In the genomic region with DNA sequence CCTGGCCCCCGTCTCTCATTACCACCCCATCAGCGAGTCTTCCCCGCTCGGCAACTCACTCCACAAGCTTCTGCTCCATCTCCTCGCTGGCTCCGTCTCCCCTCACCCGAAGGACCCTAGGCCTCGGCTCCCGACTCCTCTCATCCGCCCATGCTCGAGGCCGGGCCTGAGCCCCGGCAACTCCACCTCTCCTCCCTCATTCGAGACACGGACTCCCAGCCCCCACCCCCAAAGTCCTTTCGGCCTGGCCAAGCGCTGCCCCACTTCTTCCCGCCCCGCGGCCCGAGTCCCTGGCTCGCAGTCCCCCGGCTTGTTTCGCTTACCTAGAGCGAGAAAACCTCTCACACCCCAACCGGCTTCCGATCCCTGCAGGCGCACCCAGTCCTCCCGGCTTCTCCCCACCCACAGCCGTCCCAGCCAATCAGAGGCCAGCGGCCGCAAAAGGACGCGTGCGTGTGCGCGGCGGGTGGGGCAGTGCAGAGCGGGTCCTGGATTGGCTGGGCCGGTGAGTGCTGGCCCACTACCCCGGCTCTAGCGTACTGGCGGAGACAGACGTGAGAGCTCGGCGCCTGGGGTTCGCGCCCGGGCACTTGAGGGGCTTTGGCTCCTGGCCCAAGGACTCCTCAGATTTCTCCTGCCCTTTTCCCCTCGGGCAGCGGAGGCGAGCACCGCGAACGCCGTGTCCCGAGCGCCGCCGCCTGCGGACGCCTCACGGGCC, we compare ENCODE assay signal across 1 cellular context.
TF ChIP-seq lines count a peak whose summit lies in the region.

HIGD1A (minus strand) TSS at position 378 of the 718 bp plus-strand sequence. CDS start 10,237 bp downstream, outside the sequence.

TF ChIP-seq in HepG2, 621 proteins besides CTCF, POLR2A, EP300 and RAD21 (continued from another document and continues in another):
- TF ChIP-seq, protein P1, sequence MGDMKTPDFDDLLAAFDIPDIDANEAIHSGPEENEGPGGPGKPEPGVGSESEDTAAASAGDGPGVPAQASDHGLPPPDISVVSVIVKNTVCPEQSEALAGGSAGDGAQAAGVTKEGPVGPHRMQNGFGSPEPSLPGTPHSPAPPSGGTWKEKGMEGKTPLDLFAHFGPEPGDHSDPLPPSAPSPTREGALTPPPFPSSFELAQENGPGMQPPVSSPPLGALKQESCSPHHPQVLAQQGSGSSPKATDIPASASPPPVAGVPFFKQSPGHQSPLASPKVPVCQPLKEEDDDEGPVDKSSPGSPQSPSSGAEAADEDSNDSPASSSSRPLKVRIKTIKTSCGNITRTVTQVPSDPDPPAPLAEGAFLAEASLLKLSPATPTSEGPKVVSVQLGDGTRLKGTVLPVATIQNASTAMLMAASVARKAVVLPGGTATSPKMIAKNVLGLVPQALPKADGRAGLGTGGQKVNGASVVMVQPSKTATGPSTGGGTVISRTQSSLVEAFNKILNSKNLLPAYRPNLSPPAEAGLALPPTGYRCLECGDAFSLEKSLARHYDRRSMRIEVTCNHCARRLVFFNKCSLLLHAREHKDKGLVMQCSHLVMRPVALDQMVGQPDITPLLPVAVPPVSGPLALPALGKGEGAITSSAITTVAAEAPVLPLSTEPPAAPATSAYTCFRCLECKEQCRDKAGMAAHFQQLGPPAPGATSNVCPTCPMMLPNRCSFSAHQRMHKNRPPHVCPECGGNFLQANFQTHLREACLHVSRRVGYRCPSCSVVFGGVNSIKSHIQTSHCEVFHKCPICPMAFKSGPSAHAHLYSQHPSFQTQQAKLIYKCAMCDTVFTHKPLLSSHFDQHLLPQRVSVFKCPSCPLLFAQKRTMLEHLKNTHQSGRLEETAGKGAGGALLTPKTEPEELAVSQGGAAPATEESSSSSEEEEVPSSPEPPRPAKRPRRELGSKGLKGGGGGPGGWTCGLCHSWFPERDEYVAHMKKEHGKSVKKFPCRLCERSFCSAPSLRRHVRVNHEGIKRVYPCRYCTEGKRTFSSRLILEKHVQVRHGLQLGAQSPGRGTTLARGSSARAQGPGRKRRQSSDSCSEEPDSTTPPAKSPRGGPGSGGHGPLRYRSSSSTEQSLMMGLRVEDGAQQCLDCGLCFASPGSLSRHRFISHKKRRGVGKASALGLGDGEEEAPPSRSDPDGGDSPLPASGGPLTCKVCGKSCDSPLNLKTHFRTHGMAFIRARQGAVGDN (CRISPR knock-in tag; IDR thresholded peaks at IDR 0.05) = peak; percentile 93
- TF ChIP-seq ZNF33A (CRISPR knock-in tag; IDR thresholded peaks at IDR 0.05; ENCODE audit: borderline replicate concordance) = no peak
- TF ChIP-seq CEBPZ (IDR thresholded peaks at IDR 0.05; ENCODE audit: low read length) = no peak
- no peak for TF ChIP-seq SETDB1 (CRISPR knock-in tag; IDR thresholded peaks at IDR 0.05; ENCODE audit: borderline replicate concordance)
- peak; percentile 62; the same call in 1 of the 2 replicates for TF ChIP-seq ZNF839 (CRISPR knock-in tag; IDR thresholded peaks at IDR 0.05; ENCODE audit: borderline replicate concordance)
- TF ChIP-seq, protein P2, sequence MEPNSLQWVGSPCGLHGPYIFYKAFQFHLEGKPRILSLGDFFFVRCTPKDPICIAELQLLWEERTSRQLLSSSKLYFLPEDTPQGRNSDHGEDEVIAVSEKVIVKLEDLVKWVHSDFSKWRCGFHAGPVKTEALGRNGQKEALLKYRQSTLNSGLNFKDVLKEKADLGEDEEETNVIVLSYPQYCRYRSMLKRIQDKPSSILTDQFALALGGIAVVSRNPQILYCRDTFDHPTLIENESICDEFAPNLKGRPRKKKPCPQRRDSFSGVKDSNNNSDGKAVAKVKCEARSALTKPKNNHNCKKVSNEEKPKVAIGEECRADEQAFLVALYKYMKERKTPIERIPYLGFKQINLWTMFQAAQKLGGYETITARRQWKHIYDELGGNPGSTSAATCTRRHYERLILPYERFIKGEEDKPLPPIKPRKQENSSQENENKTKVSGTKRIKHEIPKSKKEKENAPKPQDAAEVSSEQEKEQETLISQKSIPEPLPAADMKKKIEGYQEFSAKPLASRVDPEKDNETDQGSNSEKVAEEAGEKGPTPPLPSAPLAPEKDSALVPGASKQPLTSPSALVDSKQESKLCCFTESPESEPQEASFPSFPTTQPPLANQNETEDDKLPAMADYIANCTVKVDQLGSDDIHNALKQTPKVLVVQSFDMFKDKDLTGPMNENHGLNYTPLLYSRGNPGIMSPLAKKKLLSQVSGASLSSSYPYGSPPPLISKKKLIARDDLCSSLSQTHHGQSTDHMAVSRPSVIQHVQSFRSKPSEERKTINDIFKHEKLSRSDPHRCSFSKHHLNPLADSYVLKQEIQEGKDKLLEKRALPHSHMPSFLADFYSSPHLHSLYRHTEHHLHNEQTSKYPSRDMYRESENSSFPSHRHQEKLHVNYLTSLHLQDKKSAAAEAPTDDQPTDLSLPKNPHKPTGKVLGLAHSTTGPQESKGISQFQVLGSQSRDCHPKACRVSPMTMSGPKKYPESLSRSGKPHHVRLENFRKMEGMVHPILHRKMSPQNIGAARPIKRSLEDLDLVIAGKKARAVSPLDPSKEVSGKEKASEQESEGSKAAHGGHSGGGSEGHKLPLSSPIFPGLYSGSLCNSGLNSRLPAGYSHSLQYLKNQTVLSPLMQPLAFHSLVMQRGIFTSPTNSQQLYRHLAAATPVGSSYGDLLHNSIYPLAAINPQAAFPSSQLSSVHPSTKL (CRISPR knock-in tag; IDR thresholded peaks at IDR 0.05) = 0 out of 2 replicates have a peak, but pooled peaks have one; percentile 34
- TF ChIP-seq ZNF160 (CRISPR knock-in tag; IDR thresholded peaks at IDR 0.05) = no peak
- peak; percentile 17; the same call in 1 of the 2 replicates for TF ChIP-seq PCBP1 (IDR thresholded peaks at IDR 0.05; ENCODE audit: borderline replicate concordance, low read depth, low read length)
- no peak for TF ChIP-seq ZNF10 (CRISPR knock-in tag; IDR thresholded peaks at IDR 0.05; ENCODE audit: borderline replicate concordance, low read depth)
- no peak for TF ChIP-seq ZNF549 (CRISPR knock-in tag; IDR thresholded peaks at IDR 0.05)
- TF ChIP-seq JUN (CRISPR knock-in tag; IDR thresholded peaks at IDR 0.05) = no peak
- no peak for TF ChIP-seq RCOR2 (CRISPR knock-in tag; IDR thresholded peaks at IDR 0.05)
- TF ChIP-seq ZNF563 (CRISPR knock-in tag; IDR thresholded peaks at IDR 0.05) = peak; percentile 42; the same call in 1 of the 2 replicates
- peak; percentile 55 for TF ChIP-seq MED1 (CRISPR knock-in tag; IDR thresholded peaks at IDR 0.05)
- TF ChIP-seq MBNL3 (CRISPR knock-in tag; conservative IDR thresholded peaks at IDR 0.05) = no peak
- TF ChIP-seq RNF219 (CRISPR knock-in tag; IDR thresholded peaks at IDR 0.05) = no peak
- no peak; the same call in 1 of the 2 replicates for TF ChIP-seq PPARG (CRISPR knock-in tag; conservative IDR thresholded peaks at IDR 0.05)
- no peak for TF ChIP-seq MTF1 (CRISPR knock-in tag; IDR thresholded peaks at IDR 0.05)
- peak; percentile 73; the same call in 1 of the 2 replicates for TF ChIP-seq RFXAP (CRISPR knock-in tag; IDR thresholded peaks at IDR 0.05; ENCODE audit: borderline replicate concordance)
- peak; percentile 83 for TF ChIP-seq RFX5 (IDR thresholded peaks at IDR 0.05; ENCODE audit: low read depth, low read length)
- no peak for TF ChIP-seq YEATS4 (CRISPR knock-in tag; IDR thresholded peaks at IDR 0.05; ENCODE audit: borderline replicate concordance)
- TF ChIP-seq BCL3 (CRISPR knock-in tag; IDR thresholded peaks at IDR 0.05) = peak; percentile 62
- TF ChIP-seq ARID3A (IDR thresholded peaks at IDR 0.05; ENCODE audit: low read depth, low read length) = no peak
- TF ChIP-seq KDM5A (IDR thresholded peaks at IDR 0.05; ENCODE audit: borderline replicate concordance, low read length) = peak; percentile 30; the same call in 1 of the 2 replicates
- no peak for TF ChIP-seq KAT2B (IDR thresholded peaks at IDR 0.05; ENCODE audit: borderline replicate concordance, low read depth, low read length)
- TF ChIP-seq ZFY (CRISPR knock-in tag; IDR thresholded peaks at IDR 0.05) = peak; percentile 87
- TF ChIP-seq ZKSCAN5 (CRISPR knock-in tag; IDR thresholded peaks at IDR 0.05) = no peak
- TF ChIP-seq XRCC5 (optimal IDR thresholded peaks at IDR 0.05; ENCODE audit: low read length) = no peak
